1 cellular context compared by ENCODE assay signal in genomic region chr13:90954605-90955004, GRCh38.
TF ChIP-seq lines count a peak whose summit lies in the region.

No MANE protein-coding gene starts in this region.

TF ChIP-seq in K562, 482 proteins besides CTCF, POLR2A, EP300 and RAD21 (continued from another document):
- no peak for TF ChIP-seq RB1 (IDR thresholded peaks at IDR 0.05; ENCODE audit: low read depth)
- no peak for TF ChIP-seq ZNF431 (CRISPR knock-in tag; IDR thresholded peaks at IDR 0.05)
- TF ChIP-seq BRCA1 (IDR thresholded peaks at IDR 0.05), result no peak
- TF ChIP-seq BRCA1 (CRISPR knock-in tag; IDR thresholded peaks at IDR 0.05), result no peak
- TF ChIP-seq ZNF277 (CRISPR knock-in tag; IDR thresholded peaks at IDR 0.05; ENCODE audit: borderline replicate concordance), result no peak
- no peak for TF ChIP-seq ZNF12 (CRISPR knock-in tag; IDR thresholded peaks at IDR 0.05)
